11 cellular contexts compared by ENCODE assay signal in the genomic region with DNA sequence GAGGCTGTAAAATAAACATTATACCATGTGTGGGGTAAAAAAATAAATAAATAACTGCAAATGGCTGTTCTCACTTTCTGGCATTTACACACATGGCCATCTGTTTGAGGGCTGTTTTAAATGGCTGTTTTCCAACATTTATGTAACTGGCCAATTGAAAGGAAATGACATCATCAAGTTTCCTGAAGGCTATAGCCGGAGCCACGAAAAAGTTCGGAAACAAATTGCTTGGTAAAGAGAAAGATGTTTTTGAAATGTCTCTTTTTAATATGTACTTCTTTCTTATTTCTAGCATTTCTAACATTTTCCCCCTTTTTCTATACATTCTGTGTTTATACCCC.
DNase-seq lines count a peak whose midpoint lies in the region; ATAC-seq and TF ChIP-seq lines count a peak whose summit lies in the region.
"Had no signal": no experiment of that assay in that cellular context is flagged by ENCODE, and none has a peak within 500 bp of the region (broad histone marks: within the 10 kb centered on the region; RNA-seq: fewer than 3 reads in every experiment).

No MANE protein-coding gene starts in this region.

- TF ChIP-seq CTCF in choroid plexus epithelial cell (conservative IDR thresholded peaks at IDR 0.05; ENCODE audit: low read depth, low read length): no peak
- TF ChIP-seq CTCF in upper lobe of right lung (IDR thresholded peaks at IDR 0.05): no peak

- H2BK5ac ChIP-seq in mesenchymal stem cell (ENCODE audit: low read depth, low read length, poor library complexity, severe bottlenecking): no peak overlapping the region

- H3K27me3 ChIP-seq in mesenchymal stem cell (ENCODE audit: control insufficient read depth in 1 of 2, insufficient read depth in 1 of 2, low read length in 2 of 2) (no peaks in the 10 kb centered on the region), upper lobe of right lung (no peaks in the 10 kb centered on the region)

- no peak overlapping the region for H2BK120ac ChIP-seq in mesenchymal stem cell (ENCODE audit: low read depth, low read length)

- H3K4me1 ChIP-seq in mesenchymal stem cell (ENCODE audit: control insufficient read depth, insufficient read depth, low read depth, low read length): peaks cover 2% of the 10 kb centered on the region
- H3K4me1 ChIP-seq in upper lobe of right lung: peaks cover 24% of the 10 kb centered on the region

- no peak overlapping the region for H3K4ac ChIP-seq in mesenchymal stem cell (ENCODE audit: low read depth in 1 of 2, low read length in 2 of 2)

- H3K79me1 ChIP-seq in mesenchymal stem cell (replicated peaks; ENCODE audit: low read length, poor library complexity, severe bottlenecking): no peaks in the 10 kb centered on the region

- intact Hi-C loops in upper lobe of right lung (cut with DNase I): no loop called here

- H3K4me2 ChIP-seq in mesenchymal stem cell (ENCODE audit: low read length, poor library complexity, severe bottlenecking): no peak overlapping the region

- no peak overlapping the region for H2AFZ ChIP-seq in mesenchymal stem cell (ENCODE audit: low read depth, low read length)

- no peak overlapping the region for H4K91ac ChIP-seq in mesenchymal stem cell (ENCODE audit: low read length)

- 0% methylated on average over 2 of the region's 3 CpGs for WGBS in mesenchymal stem cell

- H3K9me3 ChIP-seq in mesenchymal stem cell (ENCODE audit: control insufficient read depth, low read length) (no peaks in the 10 kb centered on the region), upper lobe of right lung (no peaks in the 10 kb centered on the region)

- DNase-seq in DMS 273 (lab: John Stamatoyannopoulos, UW; ENCODE audit: unreplicated experiment) (peak; percentile 28), DMS 273 treated with DMSO at 0.1 percent for 48 hours (lab: John Stamatoyannopoulos, UW) (no peak), choroid plexus epithelial cell (ENCODE audit: low read depth) (peak; percentile 96), mesenchymal stem cell (peak; percentile 92), upper lobe of right lung (no peak)
- no peak for DNase-seq in stimulated activated CD8-positive, alpha-beta memory T cell treated with anti-CD3 and anti-CD28 coated beads, Interleukin-4, amount 100 ng/mL, for 48 hours
- DNase-seq in activated CD4-positive, alpha-beta T cell treated with anti-CD3 and anti-CD28 coated beads, Interleukin-2, amount 50 U/mL, for 1 hour: no peak
- DNase-seq: activated T-cell treated with anti-CD3 and anti-CD28 coated beads, Interleukin-2, amount 50 U/mL, for 1 hour; SIG-M5 had no signal

- ATAC-seq in upper lobe of right lung (no peak), GM19455 (IDR thresholded peaks at IDR 0.05; ENCODE audit: unreplicated experiment) (no peak)

- H2AK5ac ChIP-seq in mesenchymal stem cell (ENCODE audit: low read length, severe bottlenecking): no peak overlapping the region

- H3K36me3 ChIP-seq in mesenchymal stem cell (ENCODE audit: control insufficient read depth in 1 of 2, insufficient read depth in 2 of 2, low read depth in 1 of 2, low read length in 2 of 2) (no peaks in the 10 kb centered on the region), upper lobe of right lung (no peaks in the 10 kb centered on the region)

- peak overlapping the region; percentile 64 for H3K9ac ChIP-seq in mesenchymal stem cell (ENCODE audit: low read length)

- H2BK15ac ChIP-seq in mesenchymal stem cell (ENCODE audit: low read depth, poor library complexity, severe bottlenecking): no peak overlapping the region

- H4K8ac ChIP-seq in mesenchymal stem cell (ENCODE audit: low read length): no peak overlapping the region

- H3K14ac ChIP-seq in mesenchymal stem cell (ENCODE audit: low read length in 2 of 2): no peak overlapping the region

- H2BK12ac ChIP-seq in mesenchymal stem cell (ENCODE audit: low read length in 2 of 2): no peak overlapping the region

- H3K18ac ChIP-seq in mesenchymal stem cell (ENCODE audit: low read depth in 1 of 2, low read length in 2 of 2): no peak overlapping the region

- H3K4me3 ChIP-seq in choroid plexus epithelial cell (ENCODE audit: low read depth, low read length) (no peak overlapping the region), mesenchymal stem cell (ENCODE audit: insufficient read depth in 1 of 2, low read depth in 1 of 2, low read length in 2 of 2) (peak overlapping the region in 1 of 2 experiments; percentile 43), upper lobe of right lung (peak overlapping the region; percentile 2)

- no peak overlapping the region for H3K23ac ChIP-seq in mesenchymal stem cell (ENCODE audit: low read length in 2 of 2)

- H3K27ac ChIP-seq in mesenchymal stem cell (ENCODE audit: low read length, poor library complexity, severe bottlenecking): peak overlapping the region; percentile 90
- H3K27ac ChIP-seq in upper lobe of right lung: peak overlapping the region; percentile 56
- H3K27ac ChIP-seq: 22Rv1 had no signal

Comparison
In these comparisons a context has a peak if more than half of its experiments do, and no peak if none do; other contexts are left out.
1. DNase-seq: peak in DMS 273 (single experiment), choroid plexus epithelial cell (single experiment) and mesenchymal stem cell (single experiment); none in DMS 273 treated with DMSO at 0.1 percent for 48 hours (single experiment), upper lobe of right lung (single experiment), stimulated activated CD8-positive, alpha-beta memory T cell treated with anti-CD3 and anti-CD28 coated beads, Interleukin-4, amount 100 ng/mL, for 48 hours (single experiment) and activated CD4-positive, alpha-beta T cell treated with anti-CD3 and anti-CD28 coated beads, Interleukin-2, amount 50 U/mL, for 1 hour (single experiment).